In the genomic region with DNA sequence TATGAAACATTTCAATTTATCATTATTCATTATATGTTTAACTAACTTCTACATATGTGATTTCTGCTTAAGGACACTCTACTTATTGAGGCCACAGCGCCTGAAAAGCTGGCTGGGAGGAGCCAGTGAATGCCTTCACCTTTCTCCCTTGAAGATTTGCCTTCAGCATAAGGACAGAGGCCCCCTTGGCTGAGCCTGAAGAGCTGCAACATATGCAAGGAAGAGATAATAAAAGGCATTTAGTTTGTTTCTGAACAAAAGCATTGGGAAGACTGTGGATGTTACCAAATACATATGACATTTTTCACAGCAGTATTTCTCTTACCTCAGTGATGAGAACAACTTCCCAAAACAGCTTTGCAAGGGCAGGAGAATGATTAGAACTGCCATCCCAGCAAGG, we compare ENCODE assay signal across 1 cellular context.
TF ChIP-seq lines count a peak whose summit lies in the region.

No MANE protein-coding gene starts in this region.

TF ChIP-seq in K562, 482 proteins besides CTCF, POLR2A, EP300 and RAD21 (continued from another document):
- TF ChIP-seq, protein P1, sequence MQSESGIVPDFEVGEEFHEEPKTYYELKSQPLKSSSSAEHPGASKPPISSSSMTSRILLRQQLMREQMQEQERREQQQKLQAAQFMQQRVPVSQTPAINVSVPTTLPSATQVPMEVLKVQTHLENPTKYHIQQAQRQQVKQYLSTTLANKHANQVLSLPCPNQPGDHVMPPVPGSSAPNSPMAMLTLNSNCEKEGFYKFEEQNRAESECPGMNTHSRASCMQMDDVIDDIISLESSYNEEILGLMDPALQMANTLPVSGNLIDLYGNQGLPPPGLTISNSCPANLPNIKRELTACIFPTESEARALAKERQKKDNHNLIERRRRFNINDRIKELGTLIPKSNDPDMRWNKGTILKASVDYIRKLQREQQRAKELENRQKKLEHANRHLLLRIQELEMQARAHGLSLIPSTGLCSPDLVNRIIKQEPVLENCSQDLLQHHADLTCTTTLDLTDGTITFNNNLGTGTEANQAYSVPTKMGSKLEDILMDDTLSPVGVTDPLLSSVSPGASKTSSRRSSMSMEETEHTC (IDR thresholded peaks at IDR 0.05): no peak
- TF ChIP-seq E2F3 (CRISPR knock-in tag; IDR thresholded peaks at IDR 0.05): no peak
- TF ChIP-seq ZNF592 (IDR thresholded peaks at IDR 0.05): 0 out of 2 replicates have a peak, but pooled peaks have one; percentile 31
- TF ChIP-seq FOSL1 (tag; conservative IDR thresholded peaks at IDR 0.05): no peak
- TF ChIP-seq MXI1 (IDR thresholded peaks at IDR 0.05; ENCODE audit: low read depth, low read length): no peak
- TF ChIP-seq SIX5 (IDR thresholded peaks at IDR 0.05; ENCODE audit: borderline replicate concordance in 1 of 2, insufficient read depth in 1 of 2, low read depth in 1 of 2, low read length in 2 of 2): no peak
- TF ChIP-seq SMARCA4 (IDR thresholded peaks at IDR 0.05): peak; percentile 35; the same call in 1 of the 2 replicates
TF ChIP-seq in K562: peak in this region for 16.
